Comparison of ENCODE assay signal across 1 cellular context in the genomic region with DNA sequence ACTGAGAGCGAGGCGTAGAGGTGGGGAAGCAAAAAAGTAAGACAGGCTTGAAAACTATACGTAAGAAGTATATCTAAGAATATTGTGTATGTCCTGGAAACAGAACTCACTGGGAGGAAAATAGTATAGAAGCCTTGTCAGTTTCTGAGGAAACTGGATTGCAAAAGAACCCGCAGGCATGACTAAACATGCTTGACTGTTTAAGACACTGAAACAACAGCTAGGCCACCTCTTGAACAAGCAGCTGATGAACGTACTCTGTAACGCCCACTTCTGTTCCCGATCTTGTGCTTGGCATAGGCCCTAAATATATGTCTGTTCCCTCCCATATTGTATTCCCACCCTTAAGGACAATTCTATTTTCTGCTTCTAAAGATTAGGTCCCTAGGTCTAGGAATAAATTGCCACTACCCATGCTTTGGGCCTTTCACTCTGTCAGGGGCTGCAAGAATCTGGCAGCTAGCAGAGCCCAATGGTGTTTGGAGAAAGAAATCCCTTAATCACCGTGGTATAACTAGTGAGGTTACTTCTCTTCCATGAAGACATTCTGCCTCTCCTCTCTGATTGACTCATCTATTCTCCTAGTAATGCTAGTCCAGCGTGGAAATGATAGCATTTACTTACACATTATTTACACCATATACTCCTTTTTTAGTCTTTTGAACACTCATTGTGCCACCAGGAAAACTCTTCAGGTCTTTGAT.
TF ChIP-seq lines count a peak whose summit lies in the region.

No MANE protein-coding gene starts in this region.

TF ChIP-seq in HepG2, 621 proteins besides CTCF, POLR2A, EP300 and RAD21:
- TF ChIP-seq ZNF558 (CRISPR knock-in tag; IDR thresholded peaks at IDR 0.05; ENCODE audit: borderline replicate concordance) (no peak), ZNF777 (CRISPR knock-in tag; IDR thresholded peaks at IDR 0.05) (no peak), ZNF670 (CRISPR knock-in tag; IDR thresholded peaks at IDR 0.05; ENCODE audit: borderline replicate concordance) (no peak), CREM (IDR thresholded peaks at IDR 0.05) (no peak), CREM (CRISPR knock-in tag; IDR thresholded peaks at IDR 0.05) (no peak), EED (CRISPR knock-in tag; IDR thresholded peaks at IDR 0.05) (no peak), ZSCAN20 (CRISPR knock-in tag; IDR thresholded peaks at IDR 0.05; ENCODE audit: borderline replicate concordance) (no peak), ZNF678 (CRISPR knock-in tag; IDR thresholded peaks at IDR 0.05) (no peak), ZNF180 (CRISPR knock-in tag; IDR thresholded peaks at IDR 0.05; ENCODE audit: borderline replicate concordance, low read depth) (no peak), ZNF367 (CRISPR knock-in tag; IDR thresholded peaks at IDR 0.05; ENCODE audit: borderline replicate concordance) (no peak), TGIF2 (CRISPR knock-in tag; IDR thresholded peaks at IDR 0.05) (no peak), ZNF329 (CRISPR knock-in tag; IDR thresholded peaks at IDR 0.05; ENCODE audit: low read depth) (no peak), ZNF292 (CRISPR knock-in tag; IDR thresholded peaks at IDR 0.05; ENCODE audit: borderline replicate concordance, low read depth) (no peak)
- TF ChIP-seq, protein P1, sequence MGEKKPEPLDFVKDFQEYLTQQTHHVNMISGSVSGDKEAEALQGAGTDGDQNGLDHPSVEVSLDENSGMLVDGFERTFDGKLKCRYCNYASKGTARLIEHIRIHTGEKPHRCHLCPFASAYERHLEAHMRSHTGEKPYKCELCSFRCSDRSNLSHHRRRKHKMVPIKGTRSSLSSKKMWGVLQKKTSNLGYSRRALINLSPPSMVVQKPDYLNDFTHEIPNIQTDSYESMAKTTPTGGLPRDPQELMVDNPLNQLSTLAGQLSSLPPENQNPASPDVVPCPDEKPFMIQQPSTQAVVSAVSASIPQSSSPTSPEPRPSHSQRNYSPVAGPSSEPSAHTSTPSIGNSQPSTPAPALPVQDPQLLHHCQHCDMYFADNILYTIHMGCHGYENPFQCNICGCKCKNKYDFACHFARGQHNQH (CRISPR knock-in tag; IDR thresholded peaks at IDR 0.05) = no peak
- TF ChIP-seq, protein P2, sequence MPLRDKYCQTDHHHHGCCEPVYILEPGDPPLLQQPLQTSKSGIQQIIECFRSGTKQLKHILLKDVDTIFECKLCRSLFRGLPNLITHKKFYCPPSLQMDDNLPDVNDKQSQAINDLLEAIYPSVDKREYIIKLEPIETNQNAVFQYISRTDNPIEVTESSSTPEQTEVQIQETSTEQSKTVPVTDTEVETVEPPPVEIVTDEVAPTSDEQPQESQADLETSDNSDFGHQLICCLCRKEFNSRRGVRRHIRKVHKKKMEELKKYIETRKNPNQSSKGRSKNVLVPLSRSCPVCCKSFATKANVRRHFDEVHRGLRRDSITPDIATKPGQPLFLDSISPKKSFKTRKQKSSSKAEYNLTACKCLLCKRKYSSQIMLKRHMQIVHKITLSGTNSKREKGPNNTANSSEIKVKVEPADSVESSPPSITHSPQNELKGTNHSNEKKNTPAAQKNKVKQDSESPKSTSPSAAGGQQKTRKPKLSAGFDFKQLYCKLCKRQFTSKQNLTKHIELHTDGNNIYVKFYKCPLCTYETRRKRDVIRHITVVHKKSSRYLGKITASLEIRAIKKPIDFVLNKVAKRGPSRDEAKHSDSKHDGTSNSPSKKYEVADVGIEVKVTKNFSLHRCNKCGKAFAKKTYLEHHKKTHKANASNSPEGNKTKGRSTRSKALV (CRISPR knock-in tag; IDR thresholded peaks at IDR 0.05) = no peak
- TF ChIP-seq, protein P3, sequence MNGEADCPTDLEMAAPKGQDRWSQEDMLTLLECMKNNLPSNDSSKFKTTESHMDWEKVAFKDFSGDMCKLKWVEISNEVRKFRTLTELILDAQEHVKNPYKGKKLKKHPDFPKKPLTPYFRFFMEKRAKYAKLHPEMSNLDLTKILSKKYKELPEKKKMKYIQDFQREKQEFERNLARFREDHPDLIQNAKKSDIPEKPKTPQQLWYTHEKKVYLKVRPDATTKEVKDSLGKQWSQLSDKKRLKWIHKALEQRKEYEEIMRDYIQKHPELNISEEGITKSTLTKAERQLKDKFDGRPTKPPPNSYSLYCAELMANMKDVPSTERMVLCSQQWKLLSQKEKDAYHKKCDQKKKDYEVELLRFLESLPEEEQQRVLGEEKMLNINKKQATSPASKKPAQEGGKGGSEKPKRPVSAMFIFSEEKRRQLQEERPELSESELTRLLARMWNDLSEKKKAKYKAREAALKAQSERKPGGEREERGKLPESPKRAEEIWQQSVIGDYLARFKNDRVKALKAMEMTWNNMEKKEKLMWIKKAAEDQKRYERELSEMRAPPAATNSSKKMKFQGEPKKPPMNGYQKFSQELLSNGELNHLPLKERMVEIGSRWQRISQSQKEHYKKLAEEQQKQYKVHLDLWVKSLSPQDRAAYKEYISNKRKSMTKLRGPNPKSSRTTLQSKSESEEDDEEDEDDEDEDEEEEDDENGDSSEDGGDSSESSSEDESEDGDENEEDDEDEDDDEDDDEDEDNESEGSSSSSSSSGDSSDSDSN (CRISPR knock-in tag; IDR thresholded peaks at IDR 0.05) = no peak
- TF ChIP-seq, protein P4, sequence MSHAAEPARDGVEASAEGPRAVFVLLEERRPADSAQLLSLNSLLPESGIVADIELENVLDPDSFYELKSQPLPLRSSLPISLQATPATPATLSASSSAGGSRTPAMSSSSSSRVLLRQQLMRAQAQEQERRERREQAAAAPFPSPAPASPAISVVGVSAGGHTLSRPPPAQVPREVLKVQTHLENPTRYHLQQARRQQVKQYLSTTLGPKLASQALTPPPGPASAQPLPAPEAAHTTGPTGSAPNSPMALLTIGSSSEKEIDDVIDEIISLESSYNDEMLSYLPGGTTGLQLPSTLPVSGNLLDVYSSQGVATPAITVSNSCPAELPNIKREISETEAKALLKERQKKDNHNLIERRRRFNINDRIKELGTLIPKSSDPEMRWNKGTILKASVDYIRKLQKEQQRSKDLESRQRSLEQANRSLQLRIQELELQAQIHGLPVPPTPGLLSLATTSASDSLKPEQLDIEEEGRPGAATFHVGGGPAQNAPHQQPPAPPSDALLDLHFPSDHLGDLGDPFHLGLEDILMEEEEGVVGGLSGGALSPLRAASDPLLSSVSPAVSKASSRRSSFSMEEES (CRISPR knock-in tag; IDR thresholded peaks at IDR 0.05) = no peak
- TF ChIP-seq, protein P5, sequence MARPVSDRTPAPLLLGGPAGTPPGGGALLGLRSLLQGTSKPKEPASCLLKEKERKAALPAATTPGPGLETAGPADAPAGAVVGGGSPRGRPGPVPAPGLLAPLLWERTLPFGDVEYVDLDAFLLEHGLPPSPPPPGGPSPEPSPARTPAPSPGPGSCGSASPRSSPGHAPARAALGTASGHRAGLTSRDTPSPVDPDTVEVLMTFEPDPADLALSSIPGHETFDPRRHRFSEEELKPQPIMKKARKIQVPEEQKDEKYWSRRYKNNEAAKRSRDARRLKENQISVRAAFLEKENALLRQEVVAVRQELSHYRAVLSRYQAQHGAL (CRISPR knock-in tag; IDR thresholded peaks at IDR 0.05; ENCODE audit: not compliant biosample characterization) = no peak
TF ChIP-seq in HepG2: peak in this region for 0.
